26 cellular contexts compared by ENCODE assay signal in genomic region chr7:107145072-107145838, GRCh38.
"Had no signal": no experiment of that assay in that cellular context is flagged by ENCODE, and none has a peak within 500 bp of the region (broad histone marks: within the 10 kb centered on the region; RNA-seq: fewer than 3 reads in every experiment).

No MANE protein-coding gene starts in this region.

- H3K9me3 Mint-ChIP-seq: dendritic cell treated with granulocyte-macrophage colony-stimulating factor and Interleukin-4, amounts not matched to agents 40 ng/mL and 50 ng/mL, for 4 days; memory B cell; mesothelial cell of epicardium; naive B cell; natural killer cell treated with Interleukin-12 subunit alpha and Interleukin-12 subunit beta and Interleukin-15 and Interleukin-18, amount 100 ng/mL, for 72 hours; neural crest cell; type B pancreatic cell had no signal

- H2AFZ ChIP-seq: parathyroid adenoma had no signal

- H3K9me3 ChIP-seq: colonic mucosa, esophagus muscularis mucosa, mucosa of descending colon, neutrophil, prostate gland, right atrium auricular region, stomach, tibial artery had no signal

- H3K4me3 Mint-ChIP-seq: dendritic cell treated with granulocyte-macrophage colony-stimulating factor and Interleukin-4, amounts not matched to agents 40 ng/mL and 50 ng/mL, for 4 days; memory B cell; mesothelial cell of epicardium; naive B cell; natural killer cell treated with Interleukin-12 subunit alpha and Interleukin-12 subunit beta and Interleukin-15 and Interleukin-18, amount 100 ng/mL, for 72 hours; neural crest cell; type B pancreatic cell had no signal

- H3K4me3 ChIP-seq: colonic mucosa, esophagus muscularis mucosa, lung, mucosa of descending colon, prostate gland, right atrium auricular region, smooth muscle cell, stomach, tibial artery had no signal

- H3K36me3 ChIP-seq: colonic mucosa, esophagus muscularis mucosa, neutrophil, prostate gland, right atrium auricular region, stomach, tibial artery had no signal

- H3K79me2 ChIP-seq: parathyroid adenoma had no signal

- H3K4me2 ChIP-seq: smooth muscle cell had no signal

- ATAC-seq: left lobe of liver; mucosa of descending colon; natural killer cell treated with Interleukin-12 subunit alpha and Interleukin-12 subunit beta and Interleukin-15 and Interleukin-18, amount 100 ng/mL, for 72 hours; sciatic nerve had no signal

- H3K27me3 ChIP-seq: colonic mucosa, esophagus muscularis mucosa, neutrophil, right atrium auricular region, stomach, tibial artery had no signal

- DNase-seq: colonic mucosa; effector CD8-positive, alpha-beta T cell; mucosa of descending colon; naive B cell; stimulated activated CD4-positive, alpha-beta T cell treated with anti-CD3 and anti-CD28 coated beads, Interleukin-12 subunit alpha, Interleukin-12 subunit beta, amount 100 ng/mL, for 4 hours; stimulated activated CD4-positive, alpha-beta T cell treated with anti-CD3 and anti-CD28 coated beads, Interleukin-1b, Interleukin-23, amount 100 ng/mL, for 48 hours; stimulated activated CD4-positive, alpha-beta T cell treated with anti-CD3 and anti-CD28 coated beads, Interleukin-4, amount 100 ng/mL, for 1 hour; stimulated activated CD8-positive, alpha-beta memory T cell treated with anti-CD3 and anti-CD28 coated beads, Interleukin-4, amount 100 ng/mL, for 48 hours; stimulated activated naive CD4-positive, alpha-beta T cell; stomach; tibial artery had no signal

- H3K36me3 Mint-ChIP-seq: memory B cell; mesothelial cell of epicardium; naive B cell; natural killer cell treated with Interleukin-12 subunit alpha and Interleukin-12 subunit beta and Interleukin-15 and Interleukin-18, amount 100 ng/mL, for 72 hours; type B pancreatic cell had no signal

- H3K4me1 Mint-ChIP-seq: memory B cell had no signal

- H3K27ac ChIP-seq: colonic mucosa, esophagus muscularis mucosa, neutrophil, parathyroid adenoma, prostate gland, right atrium auricular region, stomach, tibial artery had no signal

- H3K27ac Mint-ChIP-seq: dendritic cell treated with granulocyte-macrophage colony-stimulating factor and Interleukin-4, amounts not matched to agents 40 ng/mL and 50 ng/mL, for 4 days; memory B cell; mesothelial cell of epicardium; natural killer cell treated with Interleukin-12 subunit alpha and Interleukin-12 subunit beta and Interleukin-15 and Interleukin-18, amount 100 ng/mL, for 72 hours; type B pancreatic cell had no signal

- H3K4me1 ChIP-seq: colonic mucosa, parathyroid adenoma, prostate gland, right atrium auricular region had no signal

- H3K9ac ChIP-seq: parathyroid adenoma had no signal

- H3K27me3 Mint-ChIP-seq: dendritic cell treated with granulocyte-macrophage colony-stimulating factor and Interleukin-4, amounts not matched to agents 40 ng/mL and 50 ng/mL, for 4 days; memory B cell; naive B cell; natural killer cell treated with Interleukin-12 subunit alpha and Interleukin-12 subunit beta and Interleukin-15 and Interleukin-18, amount 100 ng/mL, for 72 hours; type B pancreatic cell had no signal
